In the genomic region with DNA sequence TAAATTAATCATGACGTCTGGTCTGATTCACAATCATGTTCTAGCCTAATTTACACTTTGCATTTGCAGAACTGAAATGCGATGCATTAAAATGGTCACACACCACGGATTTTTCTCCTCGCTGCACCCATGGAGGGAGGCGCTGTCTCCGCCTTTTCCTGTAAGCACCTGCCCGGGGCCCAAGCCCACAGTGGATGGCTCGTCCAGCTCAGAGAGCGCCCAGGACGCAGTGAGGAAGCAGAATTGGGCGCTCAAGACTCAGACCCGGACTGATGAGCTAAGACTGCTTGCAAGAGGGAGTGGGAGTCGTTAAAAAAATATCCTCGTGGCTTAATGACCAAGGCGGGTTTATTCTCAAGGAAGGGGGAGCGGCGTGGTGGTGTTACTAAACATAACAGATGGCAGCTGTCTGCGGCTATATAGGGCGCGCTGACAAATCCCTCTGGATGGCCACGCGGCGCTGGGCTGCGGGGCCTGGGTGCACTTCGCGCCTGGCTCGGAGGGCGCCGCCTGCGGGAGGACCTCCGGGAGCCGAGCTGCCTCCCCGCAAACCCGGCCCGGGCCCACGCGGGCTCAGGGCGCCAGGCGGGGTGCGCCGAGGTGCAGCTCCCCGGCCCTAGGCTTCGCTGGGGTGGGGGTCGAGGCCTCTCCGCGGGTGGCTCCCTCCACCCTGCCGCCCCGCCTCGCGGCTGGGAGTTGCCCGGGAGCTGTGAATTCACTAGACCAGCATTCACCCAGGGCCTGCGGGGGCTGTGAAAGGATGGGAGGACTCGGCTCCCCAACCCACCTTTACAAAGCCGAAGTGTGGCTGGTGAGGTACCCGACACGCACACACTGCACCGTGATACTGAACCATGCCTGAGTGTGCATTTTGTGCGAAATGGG, we compare ENCODE assay signal across 8 cellular contexts.
DNase-seq lines count a peak whose midpoint lies in the region; ATAC-seq, FAIRE-seq and TF ChIP-seq lines count a peak whose summit lies in the region.

No MANE protein-coding gene starts in this region.

- H3K79me2 ChIP-seq in keratinocyte (ENCODE audit: control insufficient read depth, insufficient read depth, low read length) = no peaks in the 10 kb centered on the region

- peaks cover 4% of the 10 kb centered on the region for H3K27me3 Mint-ChIP-seq in CD8-positive, alpha-beta T cell (ENCODE audit: low read depth)

- no peak overlapping the region for H3K9ac ChIP-seq in keratinocyte (ENCODE audit: control insufficient read depth, extremely low read depth, insufficient read depth, low read length)

- H3K4me3 ChIP-seq in CD8-positive, alpha-beta T cell (ENCODE audit: low read depth, low read length) = peak overlapping the region; percentile 44
- H3K4me3 ChIP-seq in RWPE2 (ENCODE audit: severe bottlenecking) (no peak overlapping the region), astrocyte of the cerebellum (ENCODE audit: low read depth, low read length) (peak overlapping the region; percentile 27), keratinocyte (ENCODE audit: control insufficient read depth in 2 of 3, extremely low read depth in 1 of 3, insufficient read depth in 2 of 3, low read depth in 1 of 3, low read length in 3 of 3) (peak overlapping the region in 2 of 3 experiments; percentile 1 to 46)

- no peaks in the 10 kb centered on the region for H3K9me3 Mint-ChIP-seq in CD8-positive, alpha-beta T cell

- peak overlapping the region; percentile 88 for H3K4me3 Mint-ChIP-seq in CD8-positive, alpha-beta T cell

- H3K4me1 ChIP-seq in CD8-positive, alpha-beta T cell (ENCODE audit: insufficient read depth, low read length) = peaks cover 9% of the 10 kb centered on the region
- H3K4me1 ChIP-seq in RWPE2 (ENCODE audit: insufficient read depth, poor library complexity, severe bottlenecking) (peaks cover 7% of the 10 kb centered on the region), keratinocyte (ENCODE audit: control insufficient read depth, extremely low read depth, insufficient read depth, low read length) (peaks cover 6% of the 10 kb centered on the region)

- no peaks in the 10 kb centered on the region for H3K36me3 ChIP-seq in CD8-positive, alpha-beta T cell (ENCODE audit: insufficient read depth, low read length)
- H3K36me3 ChIP-seq in RWPE2 (ENCODE audit: low read depth) (no peaks in the 10 kb centered on the region), keratinocyte (ENCODE audit: control insufficient read depth in 2 of 2, extremely low read depth in 1 of 2, insufficient read depth in 2 of 2, low read length in 2 of 2) (no peaks in the 10 kb centered on the region)

- H3K27me3 ChIP-seq in CD8-positive, alpha-beta T cell (ENCODE audit: insufficient read depth, low read length) = no peaks in the 10 kb centered on the region
- H3K27me3 ChIP-seq in RWPE2 (ENCODE audit: insufficient read depth, poor library complexity, severe bottlenecking) (peaks cover 18% of the 10 kb centered on the region), keratinocyte (ENCODE audit: control insufficient read depth, extremely low read depth, insufficient read depth, low read length) (peaks cover 35% of the 10 kb centered on the region)

- peak; percentile 18 for ATAC-seq in CD8-positive, alpha-beta T cell
- peak; percentile 67 for ATAC-seq in HG03432 (IDR thresholded peaks at IDR 0.05; ENCODE audit: unreplicated experiment)
- peak; percentile 35; the same call in 2 of the 3 replicates for ATAC-seq in RWPE2 (ENCODE audit: low read depth)

- H3K27ac Mint-ChIP-seq in CD8-positive, alpha-beta T cell = peak overlapping the region; percentile 16

- H3K9me1 ChIP-seq in keratinocyte (ENCODE audit: control insufficient read depth, extremely low read depth, insufficient read depth, low read length) = no peaks in the 10 kb centered on the region

- peak overlapping the region; percentile 42 for H2AFZ ChIP-seq in keratinocyte (ENCODE audit: control insufficient read depth, low read length)

- dilution Hi-C loops in keratinocyte (cut with MboI; ENCODE audit: extremely low pct_ligation_motif_present, low sequenced_read_pairs) = no loop called here

- H3K4me2 ChIP-seq in keratinocyte (ENCODE audit: control insufficient read depth, extremely low read depth, insufficient read depth, low read depth, low read length) = peak overlapping the region; percentile 67

- H3K4me1 Mint-ChIP-seq in CD8-positive, alpha-beta T cell (ENCODE audit: low read depth) = peaks cover 31% of the 10 kb centered on the region

- no peaks in the 10 kb centered on the region for H3K9me3 ChIP-seq in CD8-positive, alpha-beta T cell (ENCODE audit: low read length)
- H3K9me3 ChIP-seq in RWPE2 (ENCODE audit: severe bottlenecking) = no peaks in the 10 kb centered on the region
- no peaks in the 10 kb centered on the region for H3K9me3 ChIP-seq in keratinocyte (ENCODE audit: control insufficient read depth, low read depth, low read length)

- CTCF ChIA-PET in CD8-positive, alpha-beta T cell (lab: Charles Lee) = interaction anchor here (0.6 to 1.7 kb wide), 7 partner anchors 11 to 269 kb away, joined by 3 to 4 read pairs (median 3); no protein-coding TSS in a partner anchor
- CTCF ChIA-PET in RWPE1 (lab: Yijun Ruan, JAX) = interaction anchor here (0.6 to 0.9 kb wide), 3 partner anchors 22 to 851 kb away, joined by 3 to 6 read pairs (median 4); no protein-coding TSS in a partner anchor

- FAIRE-seq in GM19239 (lab: Jason Lieb, UNC) (peak; percentile 88), keratinocyte (lab: Jason Lieb, UNC) (no peak)

- in situ Hi-C loops in astrocyte of the cerebellum (cut with HindIII; ENCODE audit: low sequenced_read_pairs) = no loop called here

- peaks cover 3% of the 10 kb centered on the region for H3K36me3 Mint-ChIP-seq in CD8-positive, alpha-beta T cell

- no peak for TF ChIP-seq CTCF in CD8-positive, alpha-beta T cell (IDR thresholded peaks at IDR 0.05)
- TF ChIP-seq CTCF in RWPE2 (IDR thresholded peaks at IDR 0.05; ENCODE audit: poor library complexity, severe bottlenecking) (peak; percentile 22), astrocyte of the cerebellum (IDR thresholded peaks at IDR 0.05; ENCODE audit: low read depth, low read length, missing control alignments) (no peak), keratinocyte (optimal IDR thresholded peaks at IDR 0.05 in 1 of 3, IDR thresholded peaks at IDR 0.05 in 1 of 3, conservative IDR thresholded peaks at IDR 0.05 in 1 of 3; ENCODE audit: extremely low read depth in 1 of 3, insufficient read depth in 2 of 3, low read length in 3 of 3) (no peak), RWPE1 (conservative IDR thresholded peaks at IDR 0.05; ENCODE audit: low read depth) (no peak)

- H4K20me1 ChIP-seq in keratinocyte (ENCODE audit: control insufficient read depth, extremely low read depth, insufficient read depth, low read length) = no peaks in the 10 kb centered on the region

- peak; percentile 1 to 58 (median 25) for DNase-seq in CD8-positive, alpha-beta T cell
- DNase-seq in GM19239 (ENCODE audit: insufficient read length, low spot score) (peak; percentile 39), RWPE2 (ENCODE audit: low spot score) (no peak), astrocyte of the cerebellum (ENCODE audit: low read depth) (no peak), keratinocyte (ENCODE audit: low read depth, low spot score) (no peak), RWPE1 (ENCODE audit: low spot score) (no peak)
- peak; percentile 34 for DNase-seq in stimulated activated CD4-positive, alpha-beta T cell treated with anti-CD3 and anti-CD28 coated beads, Interleukin-4, amount 100 ng/mL, for 1 hour

- H3K27ac ChIP-seq in CD8-positive, alpha-beta T cell (ENCODE audit: low read depth, low read length) = no peak overlapping the region
- H3K27ac ChIP-seq in RWPE2 (ENCODE audit: poor library complexity, severe bottlenecking) = no peak overlapping the region
- no peak overlapping the region for H3K27ac ChIP-seq in keratinocyte (ENCODE audit: control insufficient read depth, insufficient read depth, low read length)
- no peak overlapping the region for H3K27ac ChIP-seq in RWPE1

- POLR2A ChIA-PET in CD8-positive, alpha-beta T cell (lab: Charles Lee) = interaction anchor here (1.3 to 2.9 kb wide), 3 partner anchors 77 to 81 kb away, joined by 4 to 13 read pairs (median 5); a partner anchor contains a TSS
- POLR2A ChIA-PET in RWPE1 (lab: Yijun Ruan, JAX; ENCODE audit: low non-redundant PET) = no interaction called here

- intact Hi-C loops in CD8-positive, alpha-beta T cell (cut with DNase I, micrococcal nuclease) = loop anchor here (5.0 to 10.0 kb wide), 4 partner anchors 60 to 1143 kb away; a partner anchor contains a TSS

Comparison
In these comparisons a context has a peak if more than half of its experiments do, and no peak if none do; other contexts are left out.
1. DNase-seq: peak in CD8-positive, alpha-beta T cell (7 of 7), GM19239 (single experiment) and stimulated activated CD4-positive, alpha-beta T cell treated with anti-CD3 and anti-CD28 coated beads, Interleukin-4, amount 100 ng/mL, for 1 hour (single experiment); none in RWPE2 (single experiment), astrocyte of the cerebellum (single experiment), keratinocyte (single experiment) and RWPE1 (single experiment).
2. Peak in every context shown above with its lines, with median percentiles within 50 percentile points of each other: ATAC-seq.